Comparison of ENCODE assay signal across 1 cellular context in genomic region chr7:33109758-33110238, GRCh38.
TF ChIP-seq lines count a peak whose summit lies in the region.

No MANE protein-coding gene starts in this region.

TF ChIP-seq in H1, 55 proteins besides CTCF, POLR2A, EP300 and RAD21:
- TF ChIP-seq TAF7 (optimal IDR thresholded peaks at IDR 0.05; ENCODE audit: borderline replicate concordance, low read depth, low read length) (no peak), EGR1 (IDR thresholded peaks at IDR 0.05; ENCODE audit: borderline replicate concordance, low read depth, low read length) (no peak), NANOG (IDR thresholded peaks at IDR 0.05; ENCODE audit: insufficient read depth, low read depth, low read length, poor library complexity, severe bottlenecking) (no peak), HDAC2 (IDR thresholded peaks at IDR 0.05; ENCODE audit: borderline replicate concordance in 1 of 2, low read depth in 2 of 2, low read length in 2 of 2) (no peak)
